Comparison of ENCODE assay signal across 9 cellular contexts in genomic region chr1:179034720-179035119, GRCh38. TPM values are rescaled to one million over a fixed set of nuclear protein-coding genes. Genes with fewer than 3 reads are reported as not detected.
DNase-seq lines count a peak whose midpoint lies in the region; ATAC-seq, FAIRE-seq and TF ChIP-seq lines count a peak whose summit lies in the region.
"Had no signal": no experiment of that assay in that cellular context is flagged by ENCODE, and none has a peak within 500 bp of the region (broad histone marks: within the 10 kb centered on the region; RNA-seq: fewer than 3 reads in every experiment).

No MANE protein-coding gene starts in this region.

- H3K4me1 ChIP-seq in adipocyte (ENCODE audit: control insufficient read depth, insufficient read depth, low read length), result peaks cover 79% of the 10 kb centered on the region
- H3K4me1 ChIP-seq in small intestine (ENCODE audit: control insufficient read depth in 2 of 2, insufficient read depth in 1 of 2, low read depth in 1 of 2, low read length in 1 of 2), result peaks cover 6 to 15% of the 10 kb centered on the region in 2 donors
- peaks cover 6% of the 10 kb centered on the region; the same call in 1 of the 2 replicates for H3K4me1 ChIP-seq in H9 (ENCODE audit: insufficient read depth, low read length)

- no peaks in the 10 kb centered on the region for H3K9me3 ChIP-seq in CD4-positive, alpha-beta T cell (ENCODE audit: control insufficient read depth, low read length)
- H3K9me3 ChIP-seq in adipocyte (ENCODE audit: control insufficient read depth, low read length), result no peaks in the 10 kb centered on the region
- H3K9me3 ChIP-seq in small intestine (ENCODE audit: control insufficient read depth, low read depth), result no peaks in the 10 kb centered on the region
- H3K9me3 ChIP-seq in H9 (ENCODE audit: control insufficient read depth, low read depth, low read length), result no peaks in the 10 kb centered on the region
- H3K9me3 ChIP-seq: heart right ventricle had no signal

- H2AFZ ChIP-seq in H9 (ENCODE audit: low read length), result no peak overlapping the region

- H3K4me3 ChIP-seq in adipocyte (ENCODE audit: low read length) (no peak overlapping the region), small intestine (ENCODE audit: low read depth in 1 of 2, low read length in 2 of 2) (no peak overlapping the region)
- H3K4me3 ChIP-seq: heart right ventricle had no signal

- no peak overlapping the region for H2BK5ac ChIP-seq in H9 (ENCODE audit: insufficient read length, low read length)

- peaks cover 6% of the 10 kb centered on the region for H3K79me1 ChIP-seq in H9 (ENCODE audit: insufficient read depth, low read depth, low read length, poor library complexity, severe bottlenecking)

- H3K4me2 ChIP-seq in H9 (ENCODE audit: insufficient read depth, insufficient read length, low read length), result no peak overlapping the region

- FAIRE-seq in small intestine (lab: Jason Lieb, UNC), result no peak

- peak; percentile 36 for ATAC-seq in CD4-positive, alpha-beta T cell (ENCODE audit: poor library complexity)
- peak; percentile 86 for ATAC-seq in GM19395 (IDR thresholded peaks at IDR 0.05; ENCODE audit: unreplicated experiment)
- ATAC-seq in HG03342 (IDR thresholded peaks at IDR 0.05; ENCODE audit: unreplicated experiment), result peak; percentile 87

- H2BK15ac ChIP-seq in H9 (ENCODE audit: low read depth, low read length), result no peak overlapping the region

- TF ChIP-seq CTCF in CD4-positive, alpha-beta T cell (IDR thresholded peaks at IDR 0.05), result no peak
- TF ChIP-seq CTCF in H9 (conservative IDR thresholded peaks at IDR 0.05), result no peak

- peaks cover 9% of the 10 kb centered on the region; the same call in 1 of the 2 replicates for H3K79me2 ChIP-seq in H9 (ENCODE audit: insufficient read depth, low read length)

- H3K9ac ChIP-seq in adipocyte (ENCODE audit: low read length) (no peak overlapping the region), H9 (ENCODE audit: extremely low read depth, insufficient read length, low read length) (no peak overlapping the region)

- H3K4ac ChIP-seq in H9 (ENCODE audit: low read depth, low read length), result no peak overlapping the region

- in situ Hi-C loops in ACHN (cut with HindIII; ENCODE audit: low pct_ligation_motif_present, low pct_unique_long_range_greater_than_20kb, low sequenced_read_pairs), result no loop called here

- H2BK12ac ChIP-seq in H9 (ENCODE audit: insufficient read length, low read depth, low read length), result no peak overlapping the region

- no peaks in the 10 kb centered on the region for H4K20me1 ChIP-seq in H9 (ENCODE audit: control insufficient read depth, insufficient read depth, insufficient read length)

- no peak overlapping the region for H2AK5ac ChIP-seq in H9 (ENCODE audit: insufficient read length, low read length)

- H4K8ac ChIP-seq in H9 (replicated peaks; ENCODE audit: insufficient read length, low read depth, low read length), result no peak overlapping the region

- H3K4me1 Mint-ChIP-seq in CD4-positive, alpha-beta T cell (ENCODE audit: low read depth), result peaks cover 87% of the 10 kb centered on the region
- peaks cover 46 to 55% of the 10 kb centered on the region in 2 experiments for H3K4me1 Mint-ChIP-seq in H9

- no peak overlapping the region for H2BK120ac ChIP-seq in H9 (ENCODE audit: low read depth, low read length, poor library complexity, severe bottlenecking)

- H3T11ph ChIP-seq in H9 (ENCODE audit: low read length), result no peak overlapping the region

- H3K23ac ChIP-seq in H9 (ENCODE audit: insufficient read length, low read depth, low read length), result no peak overlapping the region

- H3K9me3 Mint-ChIP-seq in CD4-positive, alpha-beta T cell, result no peaks in the 10 kb centered on the region
- H3K9me3 Mint-ChIP-seq in H9, result peaks cover 0 to 2% of the 10 kb centered on the region in 2 experiments; a peak in 1 of 5 replicates

- H3K27me3 Mint-ChIP-seq in CD4-positive, alpha-beta T cell, result no peaks in the 10 kb centered on the region
- H3K27me3 Mint-ChIP-seq in H9 (ENCODE audit: low read depth), result no peaks in the 10 kb centered on the region

- intact Hi-C loops in CD4-positive, alpha-beta T cell (cut with DNase I, micrococcal nuclease), result loop anchor here in 1 of 2 experiments (2.0 to 5.0 kb wide), 2 partner anchors 46 to 258 kb away; partner anchors contain the start of gene SOAT1

- H2BK20ac ChIP-seq in H9 (ENCODE audit: low read depth, low read length, poor library complexity, severe bottlenecking), result no peak overlapping the region

- no peak overlapping the region for H3K27ac ChIP-seq in CD4-positive, alpha-beta T cell (ENCODE audit: low read depth, low read length)
- H3K27ac ChIP-seq in small intestine (ENCODE audit: low read depth in 1 of 2, low read length in 1 of 2), result peak overlapping the region in 1 of 2 donors; percentile 26
- no peak overlapping the region for H3K27ac ChIP-seq in H9 (ENCODE audit: insufficient read length, low read depth, low read length)

- no peak overlapping the region for H3K18ac ChIP-seq in H9 (ENCODE audit: insufficient read length, low read depth, low read length)

- peaks cover 4% of the 10 kb centered on the region for H3K36me3 Mint-ChIP-seq in CD4-positive, alpha-beta T cell (ENCODE audit: low read depth)
- H3K36me3 Mint-ChIP-seq in H9 (ENCODE audit: insufficient read depth in 1 of 3, low read depth in 3 of 3), result no peaks in the 10 kb centered on the region; a peak in 1 of 7 replicates

- DNase-seq in CD4-positive, alpha-beta T cell, result no peak
- DNase-seq in adipocyte (ENCODE audit: low read depth) (peak; percentile 67), small intestine (peak; percentile 38), H9 (no peak), NCI-H1694 treated with DMSO at 0.1 percent for 48 hours (lab: John Stamatoyannopoulos, UW) (no peak), ACHN (no peak)
- DNase-seq: heart right ventricle had no signal

- H4K5ac ChIP-seq in H9 (ENCODE audit: insufficient read length, low read depth, low read length), result no peak overlapping the region

- H3K36me3 ChIP-seq in adipocyte (ENCODE audit: control insufficient read depth, insufficient read depth, low read length, severe bottlenecking) (no peaks in the 10 kb centered on the region), small intestine (ENCODE audit: control insufficient read depth in 2 of 2, insufficient read depth in 2 of 2, low read length in 2 of 2) (no peaks in the 10 kb centered on the region)
- H3K36me3 ChIP-seq: heart right ventricle had no signal

- no peaks in the 10 kb centered on the region for H3K27me3 ChIP-seq in CD4-positive, alpha-beta T cell (ENCODE audit: control insufficient read depth, insufficient read depth, low read length)
- no peaks in the 10 kb centered on the region for H3K27me3 ChIP-seq in adipocyte (replicated peaks; ENCODE audit: control insufficient read depth, insufficient read depth, low read length)
- no peaks in the 10 kb centered on the region for H3K27me3 ChIP-seq in small intestine (ENCODE audit: control insufficient read depth in 2 of 2, insufficient read depth in 2 of 2, low read length in 2 of 2)
- no peaks in the 10 kb centered on the region for H3K27me3 ChIP-seq in H9 (ENCODE audit: insufficient read depth, low read length)
- H3K27me3 ChIP-seq: heart right ventricle had no signal

- peak overlapping the region; percentile 0 for H3K4me3 Mint-ChIP-seq in CD4-positive, alpha-beta T cell
- H3K4me3 Mint-ChIP-seq in H9, result no peak overlapping the region

- H3K14ac ChIP-seq in H9 (ENCODE audit: insufficient read depth, low read length), result no peak overlapping the region

- POLR2A ChIA-PET in CD4-positive, alpha-beta T cell (lab: Charles Lee), result no interaction called here

- no peak overlapping the region for H4K91ac ChIP-seq in H9 (ENCODE audit: insufficient read length, low read depth, low read length)

- no peak overlapping the region for H3K56ac ChIP-seq in H9 (ENCODE audit: insufficient read length, low read depth, low read length)

- CTCF ChIA-PET in CD4-positive, alpha-beta T cell (lab: Charles Lee), result no interaction called here

- no peaks in the 10 kb centered on the region for H3K23me2 ChIP-seq in H9 (ENCODE audit: insufficient read length, low read depth, low read length, poor library complexity, severe bottlenecking)

- 19 to 71% (median 29%) methylated on average over 1 of the region's 1 CpG for WGBS in small intestine, 3 donors
- no CpG with 5 or more reads among the region's 1 CpG for WGBS in H9 (ENCODE audit: extremely low coverage, insufficient read length, low lambda C conversion rate)

- peak overlapping the region; percentile 67 for H3K27ac Mint-ChIP-seq in CD4-positive, alpha-beta T cell
- H3K27ac Mint-ChIP-seq in H9, result peak overlapping the region in 1 of 3 experiments; percentile 69; a peak in 1 of 7 replicates

RNA-seq across cellular contexts. Expression of gene FAM20B, which starts 9.0 kb away (rescaled TPM):
- 10 to 100 TPM; 12.1 to 12.9 TPM for total RNA-seq in CD4-positive, alpha-beta T cell
- 10 to 100 TPM in 1 of 3 donors, 1 to 10 TPM in 2; 5.4 to 14.7 (median 6.7) TPM for polyA plus RNA-seq in small intestine
- 32.8 and 35.4 TPM in 2 replicates for total RNA-seq in H9 (2021)

RNA-seq across cellular contexts. Expression of gene TOR3A, which starts 47.1 kb away (rescaled TPM):
- total RNA-seq in CD4-positive, alpha-beta T cell, result 10 to 100 TPM; 17.2 TPM
- polyA plus RNA-seq in small intestine, result 10 to 100 TPM in 2 of 3 donors, 1 to 10 TPM in 1; 6.3 to 30.6 (median 12.2) TPM
- 25.6 and 27.3 TPM in 2 replicates for total RNA-seq in H9 (2021)

Comparison
In these comparisons a context has a peak if more than half of its experiments do, and no peak if none do; other contexts are left out.
1. ATAC-seq: peak in every context shown above with its lines; median percentile 87 in HG03342; 86 in GM19395; 36 in CD4-positive, alpha-beta T cell.
2. DNase-seq: peak in adipocyte (single experiment) and small intestine (single experiment); none in CD4-positive, alpha-beta T cell (0 of 10), H9 (single experiment), NCI-H1694 treated with DMSO at 0.1 percent for 48 hours (single experiment) and ACHN (single experiment).